In genomic region chr4:6730603-6731300, GRCh38 we compare ENCODE assay signal across 1 cellular context.
TF ChIP-seq lines count a peak whose summit lies in the region.

No MANE protein-coding gene starts in this region.

TF ChIP-seq in IMR-90, 13 proteins besides CTCF, POLR2A, EP300 and RAD21:
- no peak for TF ChIP-seq FOS (IDR thresholded peaks at IDR 0.05; ENCODE audit: low read depth, low read length)
